ENCODE assay signal across 7 cellular contexts in the genomic region with DNA sequence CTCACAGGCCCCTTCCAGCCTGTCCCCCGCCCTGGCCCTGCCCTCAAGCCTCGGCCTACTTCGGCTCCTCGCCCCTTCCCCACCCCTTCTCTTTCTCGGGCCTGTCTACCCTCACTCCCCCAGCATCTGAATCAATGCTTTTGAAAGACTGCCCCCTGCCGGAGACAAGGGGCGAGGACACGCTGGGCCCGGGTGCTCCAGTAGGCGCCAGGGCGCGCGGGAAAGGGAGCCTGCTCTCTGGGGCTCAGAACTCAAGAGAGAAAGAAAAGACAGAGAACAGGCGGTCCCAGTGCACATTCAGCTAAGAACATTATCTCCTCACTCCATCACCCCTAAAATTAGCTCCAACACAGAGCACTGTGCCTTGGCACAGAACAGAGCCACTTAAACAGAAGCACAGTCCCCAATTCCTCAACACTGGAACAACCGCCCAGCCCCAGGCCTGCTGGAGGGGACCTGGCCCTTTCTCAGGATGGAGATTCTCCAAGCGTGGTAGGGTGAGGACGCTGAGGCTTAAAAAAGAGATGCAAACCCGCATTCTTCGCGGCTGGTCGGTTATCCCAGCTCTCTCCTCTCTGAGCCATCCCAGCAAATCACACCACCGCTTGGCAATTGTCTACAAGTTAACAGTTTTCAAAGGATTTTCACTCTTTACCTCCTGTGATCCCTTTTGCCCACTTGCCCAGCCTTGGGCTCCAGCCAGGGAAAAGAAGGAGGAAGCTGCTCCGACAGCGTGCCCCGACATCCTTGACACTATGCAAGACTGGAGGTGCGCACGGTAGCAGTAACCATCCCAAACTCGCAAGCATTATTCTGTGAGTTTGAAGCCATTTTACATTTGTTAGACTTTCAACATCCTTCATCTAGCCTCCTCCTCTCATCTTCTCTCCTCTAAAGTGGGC. TPM values are rescaled to one million over a fixed set of nuclear protein-coding genes. Genes with fewer than 3 reads are reported as not detected.
A peak's percentile ranks its signal among the peaks of the same experiment; 100 is the strongest.
DNase-seq lines count a peak whose midpoint lies in the region; TF ChIP-seq lines count a peak whose summit lies in the region.

No MANE protein-coding gene starts in this region.

- peak overlapping the region; percentile 99 for H3K4me3 Mint-ChIP-seq in activated naive CD4-positive, alpha-beta T cell treated with anti-CD3 and anti-CD28 coated beads, Interleukin-2, amount 50 U/mL, for 24 hours
- peak overlapping the region; percentile 93 for H3K4me3 Mint-ChIP-seq in osteocyte (ENCODE audit: unreplicated experiment)

- H3K36me3 ChIP-seq in thyroid gland, result peaks cover 18 to 22% of the 10 kb centered on the region in 2 donors

- H3K27me3 Mint-ChIP-seq in activated naive CD4-positive, alpha-beta T cell treated with anti-CD3 and anti-CD28 coated beads, Interleukin-2, amount 50 U/mL, for 24 hours, result no peaks in the 10 kb centered on the region
- no peaks in the 10 kb centered on the region for H3K27me3 Mint-ChIP-seq in osteocyte (ENCODE audit: unreplicated experiment)

- H3K9me3 ChIP-seq in thyroid gland, result no peaks in the 10 kb centered on the region

- intact Hi-C loops in head of caudate nucleus (cut with DNase I) (no loop called here), thyroid gland (cut with DNase I) (no loop called here)

- TF ChIP-seq POLR2A in thyroid gland (IDR thresholded peaks at IDR 0.05), result no peak

- peaks cover 47% of the 10 kb centered on the region for H3K4me1 Mint-ChIP-seq in activated naive CD4-positive, alpha-beta T cell treated with anti-CD3 and anti-CD28 coated beads, Interleukin-2, amount 50 U/mL, for 24 hours
- peaks cover 30% of the 10 kb centered on the region for H3K4me1 Mint-ChIP-seq in osteocyte (ENCODE audit: unreplicated experiment)

- peaks cover 29 to 44% of the 10 kb centered on the region in 2 donors for H3K4me1 ChIP-seq in thyroid gland

- H3K9me3 Mint-ChIP-seq in activated naive CD4-positive, alpha-beta T cell treated with anti-CD3 and anti-CD28 coated beads, Interleukin-2, amount 50 U/mL, for 24 hours, result no peaks in the 10 kb centered on the region
- H3K9me3 Mint-ChIP-seq in osteocyte (ENCODE audit: unreplicated experiment), result no peaks in the 10 kb centered on the region

- 31 to 32% methylated on average over 28 of the region's 28 CpGs for WGBS in thyroid gland, 2 donors

- H3K27ac Mint-ChIP-seq in activated naive CD4-positive, alpha-beta T cell treated with anti-CD3 and anti-CD28 coated beads, Interleukin-2, amount 50 U/mL, for 24 hours, result peak overlapping the region; percentile 97
- peak overlapping the region; percentile 88 for H3K27ac Mint-ChIP-seq in osteocyte (ENCODE audit: unreplicated experiment)

- no peaks in the 10 kb centered on the region for H3K27me3 ChIP-seq in thyroid gland

- no peak overlapping the region for H3K27ac ChIP-seq in thyroid gland

- TF ChIP-seq CTCF in GM12875 (IDR thresholded peaks at IDR 0.05; ENCODE audit: borderline replicate concordance, insufficient read depth, low read depth, low read length) (peak; percentile 87), osteocyte (IDR thresholded peaks at IDR 0.05) (peak; percentile 95), thyroid gland (IDR thresholded peaks at IDR 0.05) (peak; percentile 73 to 97 (median 80))

- peak; percentile 74 for DNase-seq in LHCN-M2 (ENCODE audit: low read depth)
- peak; percentile 72 for DNase-seq in SKM-1 (lab: John Stamatoyannopoulos, UW; ENCODE audit: unreplicated experiment)
- DNase-seq in head of caudate nucleus, result peak in 41 of 42 donors; percentile 66 to 94 (median 87)
- DNase-seq in osteocyte (ENCODE audit: extremely low spot score, unreplicated experiment), result peak; percentile 92
- peak; percentile 73 to 81 for DNase-seq in thyroid gland

- peaks cover 4% of the 10 kb centered on the region for H3K36me3 Mint-ChIP-seq in activated naive CD4-positive, alpha-beta T cell treated with anti-CD3 and anti-CD28 coated beads, Interleukin-2, amount 50 U/mL, for 24 hours
- H3K36me3 Mint-ChIP-seq in osteocyte (ENCODE audit: unreplicated experiment), result peaks cover 7% of the 10 kb centered on the region

- H3K4me3 ChIP-seq in GM12875 (ENCODE audit: low read depth, low read length) (peak overlapping the region; percentile 13), thyroid gland (replicated peaks in 1 of 3) (no peak overlapping the region)

RNA-seq across cellular contexts. Expression of a gene that starts 2.1 kb away (rescaled TPM):
- total RNA-seq in LHCN-M2 (2014; rRNA removed) (23.3 and 28.0 TPM in 2 replicates), osteocyte (56.3 and 64.6 TPM in 2 replicates), thyroid gland (10 to 100 TPM; 30.5 to 46.9 (median 35.3) TPM)
- polyA plus RNA-seq in LHCN-M2 (2012), result 9.6 TPM

RNA-seq across cellular contexts. Expression of a gene that starts 14.0 kb away (rescaled TPM):
- total RNA-seq in LHCN-M2 (2014; rRNA removed) (66.3 and 68.8 TPM in 2 replicates), osteocyte (19.3 and 26.3 TPM in 2 replicates), thyroid gland (10 to 100 TPM; 15.8 to 44.8 (median 21.0) TPM)
- 76.4 TPM for polyA plus RNA-seq in LHCN-M2 (2012)

RNA-seq across cellular contexts. Expression of a gene that starts 18.4 kb away (rescaled TPM):
- total RNA-seq in LHCN-M2 (2014; rRNA removed) (176 and 205 TPM in 2 replicates), osteocyte (229 and 251 TPM in 2 replicates), thyroid gland (100 to 1,000 TPM; 168 to 221 (median 186) TPM)
- 549 TPM for polyA plus RNA-seq in LHCN-M2 (2012)

RNA-seq across cellular contexts. Expression of a gene that starts 28.3 kb away (rescaled TPM):
- 0.11 TPM in 1 of 2 replicates, not detected in the other for total RNA-seq in LHCN-M2 (2014; rRNA removed)
- polyA plus RNA-seq in LHCN-M2 (2012), result 0.09 TPM
- total RNA-seq in osteocyte, result not detected in 2 replicates
- total RNA-seq in thyroid gland, result not detected

RNA-seq across cellular contexts. Expression of a gene that starts 35.7 kb away (rescaled TPM):
- total RNA-seq in LHCN-M2 (2014; rRNA removed) (not detected in 2 replicates), osteocyte (not detected in 2 replicates), thyroid gland (under 1 TPM in 1 of 4 donors, not detected in 3; 0.93 TPM)
- polyA plus RNA-seq in LHCN-M2 (2012), result not detected
